8 cellular contexts compared by ENCODE assay signal in the genomic region with DNA sequence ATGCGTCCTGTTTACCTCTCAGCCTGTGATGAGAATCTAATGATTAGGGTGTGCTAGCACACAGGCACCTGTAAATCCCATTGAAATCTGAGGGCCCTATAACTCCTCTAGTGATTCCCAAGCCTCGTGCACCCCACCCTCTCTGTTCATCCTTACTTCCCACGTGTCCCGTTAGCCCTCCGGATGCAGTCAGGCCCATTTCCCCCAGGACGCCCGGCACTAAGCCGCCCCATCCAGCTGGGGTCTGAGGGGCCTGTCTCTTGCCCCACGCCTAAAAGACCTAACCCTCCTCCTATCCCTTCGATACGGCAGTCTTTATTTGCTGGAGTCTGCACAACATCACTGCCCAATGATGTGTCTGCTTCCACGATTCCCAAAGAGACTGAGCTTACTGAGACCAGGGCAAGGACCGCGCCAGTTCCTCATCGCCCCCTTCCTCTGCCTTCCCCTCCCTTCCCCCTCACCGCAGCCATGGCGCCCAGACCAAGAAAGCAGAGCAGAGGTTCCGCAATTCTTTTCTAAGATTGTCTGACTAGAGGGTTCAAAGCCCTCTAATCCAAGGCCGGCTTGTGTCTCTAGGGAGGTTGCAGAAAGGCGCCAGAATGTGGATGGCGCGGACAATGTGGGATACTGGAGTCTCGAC. TPM values are rescaled to one million over a fixed set of nuclear protein-coding genes. Genes with fewer than 3 reads are reported as not detected.
DNase-seq lines count a peak whose midpoint lies in the region; ATAC-seq and TF ChIP-seq lines count a peak whose summit lies in the region.

No MANE protein-coding gene starts in this region.

- H3K4me3 ChIP-seq in vagina: peak overlapping the region; percentile 65 to 66
- no peak overlapping the region for H3K4me3 ChIP-seq in MM.1S (ENCODE audit: low read length)

- peak; percentile 5 for ATAC-seq in GM21723 (IDR thresholded peaks at IDR 0.05; ENCODE audit: unreplicated experiment)
- no peak for ATAC-seq in GM21717 (IDR thresholded peaks at IDR 0.05; ENCODE audit: unreplicated experiment)

- TF ChIP-seq CTCF in vagina (IDR thresholded peaks at IDR 0.05) (no peak), MM.1S (IDR thresholded peaks at IDR 0.05; ENCODE audit: low read length) (no peak)

- H3K27ac ChIP-seq in cingulate gyrus (ENCODE audit: low read depth, low read length) (peak overlapping the region; percentile 83), vagina (peak overlapping the region; percentile 78), MM.1S (ENCODE audit: low read length) (no peak overlapping the region)

- H3K9ac ChIP-seq in MM.1S (ENCODE audit: low read length): no peak overlapping the region

- no peaks in the 10 kb centered on the region for H4K20me1 ChIP-seq in MM.1S (ENCODE audit: insufficient read depth, low read length)

- no peaks in the 10 kb centered on the region for H3K9me2 ChIP-seq in MM.1S (replicated peaks; ENCODE audit: insufficient read depth, low read length)

- H3K79me2 ChIP-seq in MM.1S (ENCODE audit: low read length): no peaks in the 10 kb centered on the region

- no peak for TF ChIP-seq POLR2A in vagina (IDR thresholded peaks at IDR 0.05)

- peaks cover 44% of the 10 kb centered on the region for H3K4me1 ChIP-seq in vagina
- H3K4me1 ChIP-seq in MM.1S (ENCODE audit: low read length): 0 out of 2 replicates have a peak, but pooled peaks cover 3% of the 10 kb centered on the region

- no peak overlapping the region for H3K4me2 ChIP-seq in MM.1S (ENCODE audit: low read depth, low read length)

- no peaks in the 10 kb centered on the region for H3K9me3 ChIP-seq in vagina
- H3K9me3 ChIP-seq in MM.1S (replicated peaks; ENCODE audit: insufficient read depth, low read length): no peaks in the 10 kb centered on the region

- H3K36me3 ChIP-seq in vagina (no peaks in the 10 kb centered on the region), MM.1S (replicated peaks; ENCODE audit: insufficient read depth, low read length) (no peaks in the 10 kb centered on the region)

- H3K27me3 ChIP-seq in vagina (no peaks in the 10 kb centered on the region), MM.1S (replicated peaks; ENCODE audit: insufficient read depth, low read length) (peaks cover 41% of the 10 kb centered on the region)

- peak; percentile 58 for DNase-seq in D341Med (ENCODE audit: low spot score)
- DNase-seq in NCI-H526 treated with DMSO at 0.1 percent for 48 hours (lab: John Stamatoyannopoulos, UW): peak; percentile 54
- peak; percentile 70 for DNase-seq in midbrain (lab: John Stamatoyannopoulos, UW)
- DNase-seq in vagina (ENCODE audit: extremely low spot score in 2 of 2): no peak
- no peak for DNase-seq in MM.1S

- H2AFZ ChIP-seq in MM.1S (ENCODE audit: low read length): no peak overlapping the region

- intact Hi-C loops in vagina (cut with DNase I): no loop called here

- H3F3A ChIP-seq in MM.1S (ENCODE audit: insufficient read depth, low read length): no peaks in the 10 kb centered on the region

RNA-seq across cellular contexts. Expression of gene FADS2, which starts 1.0 kb away (rescaled TPM):
- 25.5 TPM for total RNA-seq in vagina

RNA-seq across cellular contexts. Expression of gene FADS1, which starts 10.2 kb away (rescaled TPM):
- total RNA-seq in vagina: 9.8 TPM

RNA-seq across cellular contexts. Expression of gene FEN1, which starts 34.3 kb away (rescaled TPM):
- total RNA-seq in vagina: 9.6 TPM

RNA-seq across cellular contexts. Expression of gene TMEM258, which starts 34.7 kb away (rescaled TPM):
- total RNA-seq in vagina: 47.9 TPM

Comparison
In these comparisons a context has a peak if more than half of its experiments do, and no peak if none do; other contexts are left out.
1. DNase-seq: peak in D341Med (single experiment), NCI-H526 treated with DMSO at 0.1 percent for 48 hours (single experiment) and midbrain (single experiment); none in vagina (0 of 2) and MM.1S (single experiment).